In the genomic region with DNA sequence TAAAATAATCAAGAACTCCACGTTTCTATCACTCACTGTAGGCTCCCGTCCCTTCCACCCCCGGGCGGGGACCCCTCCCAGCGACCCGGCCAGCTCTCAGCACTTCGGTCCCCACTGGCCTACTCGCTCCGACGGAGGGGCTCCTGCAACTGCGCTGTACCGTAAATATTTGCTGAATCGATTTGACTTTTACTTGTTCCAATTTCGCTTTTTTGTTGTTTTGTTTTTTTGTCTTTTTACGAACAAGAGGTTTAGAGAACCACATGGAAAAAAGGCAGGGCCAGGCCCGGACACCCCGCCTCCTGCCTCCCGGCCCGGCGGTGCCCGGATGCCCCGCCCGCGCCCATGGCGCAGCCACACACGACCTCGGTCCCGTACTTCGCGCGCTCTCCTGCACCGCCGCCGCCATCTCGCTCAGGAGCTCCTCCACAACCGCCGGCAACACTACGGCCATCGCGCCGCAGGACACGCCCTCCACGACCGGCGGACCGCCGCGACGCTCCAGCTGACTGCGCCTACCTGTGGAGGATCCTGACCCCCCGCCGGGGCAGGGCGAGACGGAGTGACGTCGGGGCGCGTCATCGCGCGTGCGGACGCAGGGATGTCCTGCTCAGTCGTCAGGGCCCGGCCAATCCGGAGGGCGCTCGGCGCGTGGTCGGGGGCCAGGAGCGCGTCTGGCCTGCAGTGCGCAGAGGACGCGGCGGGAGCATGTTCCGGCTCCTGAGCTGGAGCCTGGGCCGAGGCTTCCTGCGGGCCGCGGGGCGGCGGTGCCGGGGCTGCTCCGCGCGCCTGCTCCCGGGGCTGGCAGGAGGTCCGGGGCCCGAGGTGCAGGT, we compare ENCODE assay signal across 8 cellular contexts.
DNase-seq lines count a peak whose midpoint lies in the region; ATAC-seq and TF ChIP-seq lines count a peak whose summit lies in the region.

A gene with protein sequence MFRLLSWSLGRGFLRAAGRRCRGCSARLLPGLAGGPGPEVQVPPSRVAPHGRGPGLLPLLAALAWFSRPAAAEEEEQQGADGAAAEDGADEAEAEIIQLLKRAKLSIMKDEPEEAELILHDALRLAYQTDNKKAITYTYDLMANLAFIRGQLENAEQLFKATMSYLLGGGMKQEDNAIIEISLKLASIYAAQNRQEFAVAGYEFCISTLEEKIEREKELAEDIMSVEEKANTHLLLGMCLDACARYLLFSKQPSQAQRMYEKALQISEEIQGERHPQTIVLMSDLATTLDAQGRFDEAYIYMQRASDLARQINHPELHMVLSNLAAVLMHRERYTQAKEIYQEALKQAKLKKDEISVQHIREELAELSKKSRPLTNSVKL (plus strand): TSS at position 684 of the 833 bp plus-strand sequence. CDS start 25 bp downstream, at position 709.
A gene with protein sequence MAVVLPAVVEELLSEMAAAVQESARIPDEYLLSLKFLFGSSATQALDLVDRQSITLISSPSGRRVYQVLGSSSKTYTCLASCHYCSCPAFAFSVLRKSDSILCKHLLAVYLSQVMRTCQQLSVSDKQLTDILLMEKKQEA (minus strand): TSS at position 564 of the 833 bp plus-strand sequence. CDS start 110 bp downstream, at position 454.

- no peaks in the 10 kb centered on the region for H3K9me3 ChIP-seq in SK-N-MC (ENCODE audit: low read depth, low read length)

- POLR2A ChIA-PET in GM10248 (lab: Yijun Ruan, JAX): interaction anchor here (0.7 to 1.2 kb wide), 3 partner anchors 14 to 1449 kb away, joined by 4 to 5 read pairs (median 4); no protein-coding TSS in a partner anchor

- peak within 1 kb of the TSS; percentile 84 for H3K9ac ChIP-seq in SK-N-MC (ENCODE audit: insufficient read length)

- H3K36me3 ChIP-seq in SK-N-MC (ENCODE audit: insufficient read depth, low read length): peaks cover 37% of the 10 kb centered on the region

- peak within 1 kb of the TSS; percentile 94 for H3K4me3 ChIP-seq in SK-N-MC

- H3K27ac ChIP-seq in SK-N-MC: peak within 1 kb of the TSS; percentile 61; the same call in 1 of the 2 replicates
- peak within 1 kb of the TSS; percentile 96 for H3K27ac ChIP-seq in substantia nigra (ENCODE audit: low read depth, low read length, poor library complexity, severe bottlenecking)

- no peak for TF ChIP-seq CTCF in GM10248 (IDR thresholded peaks at IDR 0.05; ENCODE audit: control extremely low read depth, extremely low read depth, low read depth, missing control alignments)

- CTCF ChIA-PET in GM10248 (lab: Yijun Ruan, JAX): interaction anchor here (0.8 to 3.8 kb wide), 11 partner anchors 8 to 742 kb away, joined by 3 to 21 read pairs (median 4); no protein-coding TSS in a partner anchor

- DNase-seq in GM10248 (ENCODE audit: extremely low spot score) (peak; percentile 98), NCI-H1048 (lab: John Stamatoyannopoulos, UW) (peak; percentile 95), SK-N-MC (ENCODE audit: low read depth, low spot score) (no peak), germinal center (ENCODE audit: low spot score) (peak; percentile 96), non-pigmented ciliary epithelial cell (ENCODE audit: low read depth) (peak; percentile 60), substantia nigra (lab: John Stamatoyannopoulos, UW) (peak; percentile 79 to 99 (median 94))
- peak; percentile 90 for DNase-seq in activated naive CD4-positive, alpha-beta T cell treated with anti-CD3 and anti-CD28 coated beads, Interleukin-2, amount 50 U/mL, for 16 hours

- ATAC-seq in HG02588 (IDR thresholded peaks at IDR 0.05; ENCODE audit: unreplicated experiment): peak; percentile 94
